In genomic region chrX:154333116-154333515, GRCh38 we compare ENCODE assay signal across 1 cellular context.
TF ChIP-seq lines count a peak whose summit lies in the region.

No MANE protein-coding gene starts in this region.

TF ChIP-seq in GM12878, 131 proteins besides CTCF, POLR2A, EP300 and RAD21:
- TF ChIP-seq SMAD1 (IDR thresholded peaks at IDR 0.05; ENCODE audit: low read depth, partially characterized antibody) (no peak), EGR1 (IDR thresholded peaks at IDR 0.05; ENCODE audit: borderline replicate concordance in 1 of 2, low read depth in 2 of 2, low read length in 2 of 2) (no peak), PRDM15 (CRISPR knock-in tag; IDR thresholded peaks at IDR 0.05) (no peak), PAX5 (IDR thresholded peaks at IDR 0.05; ENCODE audit: borderline replicate concordance, low read depth, low read length) (no peak), CEBPB (IDR thresholded peaks at IDR 0.05; ENCODE audit: borderline replicate concordance in 1 of 2, low read depth in 2 of 2, low read length in 2 of 2) (no peak), ELK1 (IDR thresholded peaks at IDR 0.05; ENCODE audit: low read depth, low read length) (no peak), ZBTB33 (IDR thresholded peaks at IDR 0.05) (no peak), GATAD2B (conservative IDR thresholded peaks at IDR 0.05; ENCODE audit: low read depth) (no peak), SRF (IDR thresholded peaks at IDR 0.05; ENCODE audit: low read depth in 2 of 2, low read length in 2 of 2) (no peak)
